In the genomic region with DNA sequence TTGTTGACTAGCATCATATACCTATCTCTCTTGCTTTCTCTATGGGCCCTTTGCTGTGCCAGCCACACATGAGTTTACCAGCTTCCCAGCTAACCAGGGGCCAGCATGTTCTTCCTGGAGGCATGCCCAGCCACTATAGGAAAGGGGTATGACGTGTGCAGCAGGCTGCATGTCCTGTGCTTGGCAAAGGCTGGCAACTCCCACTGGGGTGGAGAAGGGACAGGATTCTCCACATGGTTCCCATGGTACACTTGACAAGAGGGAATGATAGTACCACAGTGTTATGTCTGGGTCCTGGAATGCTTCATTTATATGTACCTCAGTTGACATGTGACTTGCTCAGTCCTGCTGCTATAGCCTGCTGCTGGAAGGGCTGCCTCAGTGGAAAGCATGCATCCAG, we compare ENCODE assay signal across 14 cellular contexts.
DNase-seq lines count a peak whose midpoint lies in the region; ATAC-seq, FAIRE-seq and TF ChIP-seq lines count a peak whose summit lies in the region.
"Had no signal": no experiment of that assay in that cellular context is flagged by ENCODE, and none has a peak within 500 bp of the region (broad histone marks: within the 10 kb centered on the region; RNA-seq: fewer than 3 reads in every experiment).

No MANE protein-coding gene starts in this region.

- intact Hi-C loops in mucosa of descending colon (cut with DNase I, micrococcal nuclease), result no loop called here

- no peak for FAIRE-seq in A549 (lab: Jason Lieb, UNC)
- FAIRE-seq: urothelium cell line had no signal

- CTCF ChIA-PET in A549 (lab: Yijun Ruan, JAX), result interaction anchor here (1.4 to 1.9 kb wide), 2 partner anchors 36 to 56 kb away, joined by 3 to 4 read pairs; no protein-coding TSS in a partner anchor

- DNase-seq in A549 (ENCODE audit: low read depth in 1 of 2, low spot score in 1 of 2), result peak in 1 of 2 experiments; percentile 64
- DNase-seq in NCI-H446 (lab: John Stamatoyannopoulos, UW), result peak; percentile 49 to 73
- DNase-seq in mucosa of descending colon, result no peak
- DNase-seq in activated T-cell treated with anti-CD3 and anti-CD28 coated beads, Interleukin-2, amount 50 U/mL, for 48 hours, result no peak
- DNase-seq in OCI-M1 (lab: John Stamatoyannopoulos, UW), result no peak
- no peak for DNase-seq in GM10266 (ENCODE audit: extremely low spot score)
- DNase-seq: activated CD4-positive, alpha-beta T cell treated with anti-CD3 and anti-CD28 coated beads for 48 hours; activated naive CD4-positive, alpha-beta T cell treated with Interleukin-2 at 50 U/mL for 16 hours; GF-D8; NCI-H526 treated with DMSO at 0.1 percent for 48 hours had no signal

- ATAC-seq in A549, result peak; percentile 66 to 79; a peak in 5 of 6 replicates
- peak; percentile 15 for ATAC-seq in mucosa of descending colon
- no peak for ATAC-seq in HG03196 (IDR thresholded peaks at IDR 0.05; ENCODE audit: unreplicated experiment)

- no peak for TF ChIP-seq RAD21 in A549 (conservative IDR thresholded peaks at IDR 0.05 in 1 of 2, IDR thresholded peaks at IDR 0.05 in 1 of 2)

- TF ChIP-seq POLR2A in A549 (IDR thresholded peaks at IDR 0.05; ENCODE audit: low read length), result no peak

- no peak for TF ChIP-seq EP300 in A549 (IDR thresholded peaks at IDR 0.05)

- H3K27me3 ChIP-seq in esophagus (ENCODE audit: control insufficient read depth in 1 of 2, insufficient read depth in 2 of 2, low read length in 2 of 2), result no peaks in the 10 kb centered on the region

- H3K4me1 ChIP-seq in A549, result peaks cover 59% of the 10 kb centered on the region
- peaks cover 0 to 5% of the 10 kb centered on the region in 2 donors for H3K4me1 ChIP-seq in esophagus (ENCODE audit: control insufficient read depth in 2 of 2, insufficient read depth in 2 of 2, low read length in 1 of 2)
- no peaks in the 10 kb centered on the region for H3K4me1 ChIP-seq in mucosa of descending colon (ENCODE audit: low read depth)
- H3K4me1 ChIP-seq: parathyroid adenoma had no signal

- H3K4me2 ChIP-seq in A549, result peak overlapping the region; percentile 58

- peak overlapping the region; percentile 85 to 87 for H3K27ac ChIP-seq in A549
- H3K27ac ChIP-seq in esophagus (ENCODE audit: low read depth in 2 of 2, low read length in 1 of 2), result peak overlapping the region; percentile 13 to 16
- H3K27ac ChIP-seq: parathyroid adenoma had no signal

- no peak for TF ChIP-seq CTCF in A549 (IDR thresholded peaks at IDR 0.05)
- TF ChIP-seq CTCF in mucosa of descending colon (IDR thresholded peaks at IDR 0.05), result no peak
- no peak for TF ChIP-seq CTCF in GM10266 (IDR thresholded peaks at IDR 0.05; ENCODE audit: control insufficient read depth, insufficient read depth, low read depth, missing control alignments)

- WGBS in A549 (ENCODE audit: missing lambda C conversion rate), result 43% methylated on average over 1 of the region's 1 CpG
- 29 to 44% methylated on average over 1 of the region's 1 CpG for WGBS in esophagus, 2 donors

- peaks cover under 1% of the 10 kb centered on the region; the same call in 1 of the 3 replicates for H3K9me3 ChIP-seq in A549
- no peaks in the 10 kb centered on the region for H3K9me3 ChIP-seq in esophagus (ENCODE audit: control insufficient read depth in 2 of 2, insufficient read depth in 1 of 2, low read depth in 1 of 2, low read length in 1 of 2)
- no peaks in the 10 kb centered on the region for H3K9me3 ChIP-seq in mucosa of descending colon

- POLR2A ChIA-PET in A549 (lab: Yijun Ruan, JAX), result no interaction called here

- H3K36me3 ChIP-seq in esophagus (ENCODE audit: control insufficient read depth in 2 of 2, insufficient read depth in 2 of 2, low read length in 1 of 2) (no peaks in the 10 kb centered on the region), mucosa of descending colon (ENCODE audit: low read depth) (no peaks in the 10 kb centered on the region)

- no peak overlapping the region for H3K4me3 ChIP-seq in A549
- no peak overlapping the region for H3K4me3 ChIP-seq in esophagus (ENCODE audit: low read depth in 1 of 2, low read length in 2 of 2)
- H3K4me3 ChIP-seq in mucosa of descending colon, result no peak overlapping the region

TF ChIP-seq in A549, 52 proteins besides CTCF, POLR2A, EP300 and RAD21:
- TF ChIP-seq ESRRA (IDR thresholded peaks at IDR 0.05; ENCODE audit: borderline replicate concordance, low read length) (no peak), MAX (IDR thresholded peaks at IDR 0.05) (peak; percentile 19; the same call in 1 of the 2 replicates), MAZ (IDR thresholded peaks at IDR 0.05; ENCODE audit: borderline replicate concordance, low read depth, low read length) (no peak)

Comparison
In these comparisons a context has a peak if more than half of its experiments do, and no peak if none do; other contexts are left out.
1. DNase-seq: peak in NCI-H446 (2 of 2); none in mucosa of descending colon (0 of 3), activated T-cell treated with anti-CD3 and anti-CD28 coated beads, Interleukin-2, amount 50 U/mL, for 48 hours (0 of 2), OCI-M1 (single experiment) and GM10266 (single experiment).